8 cellular contexts compared by ENCODE assay signal in the genomic region with DNA sequence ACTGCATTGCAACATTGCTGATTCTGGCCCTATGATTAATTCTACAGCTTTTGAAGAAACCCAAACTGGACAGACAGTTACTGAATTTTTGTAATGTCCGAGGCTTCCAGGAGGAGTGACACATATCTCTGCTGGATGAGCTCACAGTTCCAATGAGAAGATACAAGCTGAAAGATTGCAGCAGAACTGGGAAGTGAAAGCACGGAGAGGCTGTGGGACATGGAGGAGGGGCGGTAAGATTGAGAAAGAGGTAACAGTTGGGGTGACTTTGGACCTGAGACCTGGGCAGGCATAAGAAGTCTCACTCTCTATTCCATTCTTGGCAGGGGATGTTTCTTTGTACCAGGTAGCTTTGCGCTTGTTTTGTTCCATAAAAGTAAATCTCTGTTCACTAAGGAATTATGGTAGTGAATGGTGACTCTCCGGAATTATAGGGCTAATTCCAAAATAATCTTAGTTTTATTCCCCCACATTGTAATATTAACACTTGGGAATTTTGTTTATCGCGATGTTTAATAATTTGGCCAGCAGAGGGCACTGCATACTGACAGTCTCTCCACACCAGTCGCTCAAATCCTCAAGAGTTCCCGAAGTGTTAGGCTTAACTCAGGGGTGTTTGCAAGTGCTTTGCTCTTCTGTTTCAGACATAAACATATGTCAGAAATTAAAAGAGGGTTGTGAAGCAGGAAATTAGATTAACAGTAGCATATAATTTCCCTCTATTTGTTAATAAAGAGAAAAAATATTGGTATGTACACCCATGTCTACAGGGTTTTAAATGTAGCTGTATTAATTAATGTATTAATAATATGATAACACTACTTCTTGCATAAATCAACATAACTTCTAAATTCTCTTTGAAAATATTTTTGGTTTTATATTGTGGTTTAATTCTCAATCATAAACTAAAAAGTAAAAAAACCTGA.
DNase-seq lines count a peak whose midpoint lies in the region; ATAC-seq, FAIRE-seq and TF ChIP-seq lines count a peak whose summit lies in the region.

No MANE protein-coding gene starts in this region.

- H3K4me3 ChIP-seq in Peyer's patch: peak overlapping the region in 1 of 4 donors; percentile 30

- ATAC-seq in GM19463 (IDR thresholded peaks at IDR 0.05; ENCODE audit: unreplicated experiment): peak; percentile 60

- H3K27ac ChIP-seq in Peyer's patch: peak overlapping the region in 1 of 4 donors; percentile 22

- in situ Hi-C loops in T47D (cut with HindIII; ENCODE audit: low pct_unique_long_range_greater_than_20kb, low sequenced_read_pairs): no loop called here

- DNase-seq in DMS153 treated with DMSO at 0.1 percent for 48 hours (lab: John Stamatoyannopoulos, UW; ENCODE audit: unreplicated experiment): peak; percentile 60
- peak in 1 of 3 donors; percentile 49 for DNase-seq in Peyer's patch
- DNase-seq in T47D (ENCODE audit: low read depth in 1 of 2, low spot score in 1 of 2): peak; percentile 7 to 62
- peak in 2 of 3 experiments; percentile 5 to 12 for DNase-seq in stimulated activated CD4-positive, alpha-beta T cell treated with anti-CD3 and anti-CD28 coated beads, TNF-alpha, amount 100 ng/mL, for 24 hours (ENCODE audit: low read depth in 3 of 3)
- DNase-seq in activated CD8-positive, alpha-beta memory T cell treated with anti-CD3 and anti-CD28 coated beads, Interleukin-2, amount 50 U/mL, for 48 hours: no peak

- peak; percentile 81 for FAIRE-seq in islet of Langerhans (lab: Jason Lieb, UNC)

- TF ChIP-seq CTCF in LNCAP (IDR thresholded peaks at IDR 0.05) (peak; percentile 74; the same call in 1 of the 2 replicates), Peyer's patch (IDR thresholded peaks at IDR 0.05) (peak in 4 of 6 experiments; percentile 63 to 73 (median 66))

- H3K9me3 ChIP-seq in Peyer's patch: no peaks in the 10 kb centered on the region

- H3K4me1 ChIP-seq in Peyer's patch: no peaks in the 10 kb centered on the region

- no peak for TF ChIP-seq POLR2A in Peyer's patch (IDR thresholded peaks at IDR 0.05)

- no peaks in the 10 kb centered on the region for H3K27me3 ChIP-seq in Peyer's patch

- H3K36me3 ChIP-seq in Peyer's patch: no peaks in the 10 kb centered on the region
